In genomic region chr11:125995313-125995712, GRCh38 we compare ENCODE assay signal across 13 cellular contexts. TPM values are rescaled to one million over a fixed set of nuclear protein-coding genes. Genes with fewer than 3 reads are reported as not detected.
DNase-seq lines count a peak whose midpoint lies in the region; ATAC-seq and TF ChIP-seq lines count a peak whose summit lies in the region.
"Had no signal": no experiment of that assay in that cellular context is flagged by ENCODE, and none has a peak within 500 bp of the region (broad histone marks: within the 10 kb centered on the region; RNA-seq: fewer than 3 reads in every experiment).

No MANE protein-coding gene starts in this region.

- H3K4me3 Mint-ChIP-seq in activated T-cell treated with anti-CD3 and anti-CD28 coated beads, Interleukin-2, amount 50 U/mL, for 4 hours = no peak overlapping the region
- H3K4me3 Mint-ChIP-seq: naive thymus-derived CD8-positive, alpha-beta T cell had no signal

- no peak overlapping the region for H3K27ac ChIP-seq in gastrocnemius medialis

- no peaks in the 10 kb centered on the region for H3K9me3 Mint-ChIP-seq in activated T-cell treated with anti-CD3 and anti-CD28 coated beads, Interleukin-2, amount 50 U/mL, for 4 hours
- H3K9me3 Mint-ChIP-seq: naive thymus-derived CD8-positive, alpha-beta T cell had no signal

- no peak for DNase-seq in activated T-cell treated with anti-CD3 and anti-CD28 coated beads, Interleukin-2, amount 50 U/mL, for 4 hours
- peak; percentile 46 to 68 for DNase-seq in stimulated activated CD4-positive, alpha-beta T cell treated with anti-CD3 and anti-CD28 coated beads, Interleukin-2, amount 100 ng/mL, for 24 hours
- no peak for DNase-seq in COLO668 (lab: John Stamatoyannopoulos, UW; ENCODE audit: unreplicated experiment)
- DNase-seq in NCI-H1694 (lab: John Stamatoyannopoulos, UW) = no peak
- no peak for DNase-seq in NAMALWA (ENCODE audit: low spot score)
- no peak for DNase-seq in gastrocnemius medialis
- DNase-seq: DMS79; naive thymus-derived CD8-positive, alpha-beta T cell; OCI-M1 had no signal

- peaks cover 1% of the 10 kb centered on the region for H3K4me1 Mint-ChIP-seq in activated T-cell treated with anti-CD3 and anti-CD28 coated beads, Interleukin-2, amount 50 U/mL, for 4 hours (ENCODE audit: low read depth)
- H3K4me1 Mint-ChIP-seq: naive thymus-derived CD8-positive, alpha-beta T cell had no signal

- in situ Hi-C loops in gastrocnemius medialis (cut with MboI; ENCODE audit: low sequenced_read_pairs in 4 of 4) = no loop called here

- no peak overlapping the region for H3K4me3 ChIP-seq in gastrocnemius medialis
- H3K4me3 ChIP-seq: HAP-1 had no signal

- ATAC-seq in GM18858 (IDR thresholded peaks at IDR 0.05; ENCODE audit: unreplicated experiment) = peak; percentile 91
- peak; percentile 56 for ATAC-seq in GM21786 (IDR thresholded peaks at IDR 0.05; ENCODE audit: unreplicated experiment)
- ATAC-seq in activated T-cell treated with anti-CD3 and anti-CD28 coated beads, Interleukin-2, amount 50 U/mL, for 4 hours = peak; percentile 57 to 62
- ATAC-seq in gastrocnemius medialis = no peak
- ATAC-seq: naive thymus-derived CD8-positive, alpha-beta T cell had no signal

- intact Hi-C loops in gastrocnemius medialis (cut with DNase I; ENCODE audit: low total_unique reads) = no loop called here

- no peaks in the 10 kb centered on the region for H3K27me3 ChIP-seq in gastrocnemius medialis

- no peaks in the 10 kb centered on the region for H3K4me1 ChIP-seq in gastrocnemius medialis
- H3K4me1 ChIP-seq: HAP-1 had no signal

- TF ChIP-seq POLR2A in gastrocnemius medialis (IDR thresholded peaks at IDR 0.05) = no peak

- H3K36me3 ChIP-seq in gastrocnemius medialis = no peaks in the 10 kb centered on the region
- H3K36me3 ChIP-seq: HAP-1 had no signal

- H3K27me3 Mint-ChIP-seq in activated T-cell treated with anti-CD3 and anti-CD28 coated beads, Interleukin-2, amount 50 U/mL, for 4 hours (ENCODE audit: low read depth) = no peaks in the 10 kb centered on the region
- H3K27me3 Mint-ChIP-seq: naive thymus-derived CD8-positive, alpha-beta T cell had no signal

- peaks cover 4% of the 10 kb centered on the region for H3K36me3 Mint-ChIP-seq in activated T-cell treated with anti-CD3 and anti-CD28 coated beads, Interleukin-2, amount 50 U/mL, for 4 hours (ENCODE audit: insufficient read depth)

- H3K9me3 ChIP-seq in gastrocnemius medialis = no peaks in the 10 kb centered on the region
- H3K9me3 ChIP-seq: HAP-1 had no signal

- TF ChIP-seq CTCF in gastrocnemius medialis (IDR thresholded peaks at IDR 0.05 in 4 of 5, conservative IDR thresholded peaks at IDR 0.05 in 1 of 5) = no peak

RNA-seq across cellular contexts. Expression of gene VSIG10L2, which starts 49.5 kb away (rescaled TPM):
- total RNA-seq in activated T-cell treated with anti-CD3 and anti-CD28 coated beads, Interleukin-2, amount 50 U/mL, for 4 hours = not detected
- under 1 TPM in 1 of 4 donors, not detected in 3; 0.10 TPM for total RNA-seq in gastrocnemius medialis
- total RNA-seq: chondrocyte; naive thymus-derived CD8-positive, alpha-beta T cell had no signal

Comparison
In these comparisons a context has a peak if more than half of its experiments do, and no peak if none do; other contexts are left out.
1. ATAC-seq: peak in GM18858 (single experiment), GM21786 (single experiment) and activated T-cell treated with anti-CD3 and anti-CD28 coated beads, Interleukin-2, amount 50 U/mL, for 4 hours (2 of 2); none in gastrocnemius medialis (0 of 2).
2. DNase-seq: peak in stimulated activated CD4-positive, alpha-beta T cell treated with anti-CD3 and anti-CD28 coated beads, Interleukin-2, amount 100 ng/mL, for 24 hours (2 of 2); none in activated T-cell treated with anti-CD3 and anti-CD28 coated beads, Interleukin-2, amount 50 U/mL, for 4 hours (single experiment), COLO668 (single experiment), NCI-H1694 (single experiment), NAMALWA (single experiment) and gastrocnemius medialis (0 of 2).